8 cellular contexts compared by ENCODE assay signal in the genomic region with DNA sequence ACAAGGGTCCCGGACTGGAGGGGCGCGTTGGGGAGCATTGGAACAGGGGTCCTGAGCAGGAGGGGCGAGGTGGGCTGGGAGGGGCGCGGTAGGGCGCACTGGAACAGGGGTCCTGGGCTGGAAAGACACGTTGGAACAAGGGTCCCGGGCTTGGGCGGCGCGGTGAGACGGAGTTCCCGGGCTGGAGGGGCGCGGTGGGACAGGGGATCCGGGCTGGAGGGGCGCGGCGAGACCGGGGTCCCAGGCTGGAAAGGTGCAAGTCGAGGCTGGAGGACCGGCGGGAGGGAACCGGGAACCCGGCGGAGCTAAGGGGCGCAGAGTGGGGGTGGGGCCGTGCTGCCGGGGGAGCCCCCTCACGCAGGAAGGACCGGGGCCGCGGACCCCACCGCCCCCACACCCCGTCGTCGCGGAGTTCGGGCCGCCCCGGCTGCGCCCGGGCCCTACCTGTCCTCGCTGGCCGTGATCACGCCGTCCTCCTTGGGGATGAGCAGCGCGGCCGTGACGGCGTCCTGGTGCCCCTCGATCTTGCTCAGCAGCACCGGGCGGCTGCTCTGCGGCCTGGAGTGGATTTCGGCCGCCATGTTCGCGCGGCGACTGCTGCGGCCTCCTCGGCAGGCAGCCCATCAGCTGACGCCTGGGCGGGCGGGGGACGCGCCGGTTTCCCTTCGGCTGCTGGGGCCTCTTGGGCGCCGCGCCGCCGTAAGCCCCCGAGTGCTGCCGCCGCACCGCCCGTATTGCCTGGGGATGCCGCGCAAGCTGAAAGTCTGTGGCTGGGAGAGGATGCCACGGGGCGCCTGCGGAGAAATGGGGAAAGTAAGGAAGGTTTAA. TPM values are rescaled to one million over a fixed set of nuclear protein-coding genes. Genes with fewer than 3 reads are reported as not detected.
A peak's percentile ranks its signal among the peaks of the same experiment; 100 is the strongest.
DNase-seq lines count a peak whose midpoint lies in the region; ATAC-seq and TF ChIP-seq lines count a peak whose summit lies in the region.

A gene with protein sequence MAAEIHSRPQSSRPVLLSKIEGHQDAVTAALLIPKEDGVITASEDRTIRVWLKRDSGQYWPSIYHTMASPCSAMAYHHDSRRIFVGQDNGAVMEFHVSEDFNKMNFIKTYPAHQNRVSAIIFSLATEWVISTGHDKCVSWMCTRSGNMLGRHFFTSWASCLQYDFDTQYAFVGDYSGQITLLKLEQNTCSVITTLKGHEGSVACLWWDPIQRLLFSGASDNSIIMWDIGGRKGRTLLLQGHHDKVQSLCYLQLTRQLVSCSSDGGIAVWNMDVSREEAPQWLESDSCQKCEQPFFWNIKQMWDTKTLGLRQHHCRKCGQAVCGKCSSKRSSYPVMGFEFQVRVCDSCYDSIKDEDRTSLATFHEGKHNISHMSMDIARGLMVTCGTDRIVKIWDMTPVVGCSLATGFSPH (minus strand): TSS at position 632 of the 828 bp plus-strand sequence. CDS start 51 bp downstream, at position 581.

- DNase-seq in GM10248 (ENCODE audit: extremely low spot score) (peak; percentile 92), HFF-Myc (ENCODE audit: extremely low read depth, low read depth) (no peak), MV-4-11 (lab: John Stamatoyannopoulos, UW) (peak; percentile 79), SKM-1 (lab: John Stamatoyannopoulos, UW; ENCODE audit: unreplicated experiment) (peak; percentile 43), glomerular endothelial cell (ENCODE audit: extremely low read depth, low read depth, low spot score) (no peak), osteoblast (ENCODE audit: insufficient read length, low spot score, missing footprints) (peak; percentile 99)
- DNase-seq in activated naive CD4-positive, alpha-beta T cell treated with anti-CD3 and anti-CD28 coated beads, Interleukin-2, amount 50 U/mL, for 72 hours (ENCODE audit: low spot score in 2 of 2), result peak; percentile 82 to 83

- ATAC-seq in activated naive CD4-positive, alpha-beta T cell treated with anti-CD3 and anti-CD28 coated beads, Interleukin-2, amount 50 U/mL, for 72 hours, result peak; percentile 59 to 60

- no peaks in the 10 kb centered on the region for H3K9me3 ChIP-seq in osteoblast (ENCODE audit: low read depth, low read length)

- H3K27ac ChIP-seq in osteoblast (ENCODE audit: low read depth, low read length) (peak within 1 kb of the TSS; percentile 78), temporal lobe (ENCODE audit: low read depth, low read length) (peak within 1 kb of the TSS; percentile 78)

- CTCF ChIA-PET in GM10248 (lab: Yijun Ruan, JAX), result interaction anchor here (1.0 to 1.3 kb wide), 2 partner anchors 25 to 340 kb away, joined by 3 read pairs; no protein-coding TSS in a partner anchor

- peaks cover 4 to 5% of the 10 kb centered on the region in 2 donors for H3K9me3 Mint-ChIP-seq in activated naive CD4-positive, alpha-beta T cell treated with anti-CD3 and anti-CD28 coated beads, Interleukin-2, amount 50 U/mL, for 72 hours

- H2AFZ ChIP-seq in osteoblast (ENCODE audit: low read length), result peak within 1 kb of the TSS; percentile 81

- H3K4me2 ChIP-seq in osteoblast (ENCODE audit: insufficient read depth, low read length), result peak within 1 kb of the TSS; percentile 82

- H3K79me2 ChIP-seq in osteoblast (ENCODE audit: insufficient read depth, low read length), result peaks cover 43% of the 10 kb centered on the region

- no peak for TF ChIP-seq CTCF in GM10248 (IDR thresholded peaks at IDR 0.05; ENCODE audit: control extremely low read depth, extremely low read depth, low read depth, missing control alignments)
- TF ChIP-seq CTCF in HFF-Myc (IDR thresholded peaks at IDR 0.05; ENCODE audit: low read depth, low read length, missing control alignments), result no peak
- TF ChIP-seq CTCF in osteoblast (IDR thresholded peaks at IDR 0.05; ENCODE audit: extremely low read depth, low read depth, low read length), result no peak

- POLR2A ChIA-PET in GM10248 (lab: Yijun Ruan, JAX), result no interaction called here

- peaks cover 14% of the 10 kb centered on the region for H4K20me1 ChIP-seq in osteoblast (ENCODE audit: insufficient read depth, low read length)

- peaks cover 12 to 30% of the 10 kb centered on the region in 2 donors for H3K36me3 Mint-ChIP-seq in activated naive CD4-positive, alpha-beta T cell treated with anti-CD3 and anti-CD28 coated beads, Interleukin-2, amount 50 U/mL, for 72 hours

- no peaks in the 10 kb centered on the region for H3K27me3 ChIP-seq in osteoblast (ENCODE audit: insufficient read depth, low read length)

- H3K27ac Mint-ChIP-seq in activated naive CD4-positive, alpha-beta T cell treated with anti-CD3 and anti-CD28 coated beads, Interleukin-2, amount 50 U/mL, for 72 hours, result peak within 1 kb of the TSS; percentile 93 to 94

- H3K4me3 ChIP-seq in HFF-Myc (replicated peaks; ENCODE audit: low read depth, low read length) (peak within 1 kb of the TSS; percentile 91), osteoblast (ENCODE audit: insufficient read depth, low read length) (peak within 1 kb of the TSS; percentile 93)

- H3K36me3 ChIP-seq in osteoblast (ENCODE audit: insufficient read depth, low read length), result no peaks in the 10 kb centered on the region

- H3K4me1 ChIP-seq in osteoblast (ENCODE audit: insufficient read depth, low read length), result peaks cover 18% of the 10 kb centered on the region

RNA-seq across cellular contexts. Expression of the gene that starts here (rescaled TPM):
- 10 to 100 TPM; 22.5 to 49.2 TPM for total RNA-seq in activated naive CD4-positive, alpha-beta T cell treated with anti-CD3 and anti-CD28 coated beads, Interleukin-2, amount 50 U/mL, for 72 hours
- total RNA-seq in glomerular endothelial cell (67.0 and 79.6 TPM in 2 replicates), osteoblast (74.6 and 83.4 TPM in 2 replicates), temporal lobe (33.7 TPM)

Comparison
In these comparisons a context has a peak if more than half of its experiments do, and no peak if none do; other contexts are left out.
1. DNase-seq: peak in GM10248 (single experiment), MV-4-11 (single experiment), SKM-1 (single experiment), activated naive CD4-positive, alpha-beta T cell treated with anti-CD3 and anti-CD28 coated beads, Interleukin-2, amount 50 U/mL, for 72 hours (2 of 2) and osteoblast (single experiment); none in HFF-Myc (single experiment) and glomerular endothelial cell (single experiment).